In genomic region chr16:84765606-84766580, GRCh38 we compare ENCODE assay signal across 15 cellular contexts. TPM values are rescaled to one million over a fixed set of nuclear protein-coding genes. Genes with fewer than 3 reads are reported as not detected.
A peak's percentile ranks its signal among the peaks of the same experiment; 100 is the strongest.
DNase-seq lines count a peak whose midpoint lies in the region; ATAC-seq and TF ChIP-seq lines count a peak whose summit lies in the region.
"Had no signal": no experiment of that assay in that cellular context is flagged by ENCODE, and none has a peak within 500 bp of the region (broad histone marks: within the 10 kb centered on the region; RNA-seq: fewer than 3 reads in every experiment).

No MANE protein-coding gene starts in this region.

- H3K9me3 Mint-ChIP-seq in CD4-positive, alpha-beta T cell = no peaks in the 10 kb centered on the region
- no peaks in the 10 kb centered on the region for H3K9me3 Mint-ChIP-seq in activated CD8-positive, alpha-beta T cell treated with anti-CD3 and anti-CD28 coated beads, Interleukin-2, amount 10 ng/mL, durations not matched to agents 7 days and 5 days (ENCODE audit: insufficient read depth)
- H3K9me3 Mint-ChIP-seq: CD14-positive monocyte had no signal

- H3K27me3 ChIP-seq in AG04450 (ENCODE audit: control insufficient read depth, insufficient read depth, low read length) (no peaks in the 10 kb centered on the region), muscle layer of colon (ENCODE audit: control insufficient read depth in 1 of 2, insufficient read depth in 2 of 2, low read length in 2 of 2) (no peaks in the 10 kb centered on the region)
- no peaks in the 10 kb centered on the region for H3K27me3 ChIP-seq in CD4-positive, alpha-beta T cell (ENCODE audit: control insufficient read depth, insufficient read depth, low read length)
- H3K27me3 ChIP-seq: heart left ventricle, vagina had no signal

- POLR2A ChIA-PET in AG04450 (lab: Yijun Ruan, JAX) = interaction anchor here (0.5 to 1.7 kb wide), 10 partner anchors 8 to 232 kb away, joined by 3 to 33 read pairs (median 4); partner anchors contain the start of gene CRISPLD2
- POLR2A ChIA-PET in CD4-positive, alpha-beta T cell (lab: Charles Lee) = no interaction called here
- POLR2A ChIA-PET in activated CD8-positive, alpha-beta T cell treated with anti-CD3 and anti-CD28 coated beads, Interleukin-2, amount 10 ng/mL, durations not matched to agents 7 days and 5 days (lab: Charles Lee) = interaction anchor here (0.6 to 0.7 kb wide), 2 partner anchors 9 to 189 kb away, joined by 4 to 5 read pairs; no protein-coding TSS in a partner anchor

- H3K27me3 Mint-ChIP-seq in CD4-positive, alpha-beta T cell = no peaks in the 10 kb centered on the region
- no peaks in the 10 kb centered on the region for H3K27me3 Mint-ChIP-seq in activated CD8-positive, alpha-beta T cell treated with anti-CD3 and anti-CD28 coated beads, Interleukin-2, amount 10 ng/mL, durations not matched to agents 7 days and 5 days (ENCODE audit: low read depth)

- H3K4me3 ChIP-seq in AG04450 (ENCODE audit: low read depth, low read length) = no peak overlapping the region
- no peak overlapping the region for H3K4me3 ChIP-seq in muscle layer of colon (ENCODE audit: low read depth in 1 of 2, low read length in 2 of 2)
- H3K4me3 ChIP-seq: GM23248, heart left ventricle, vagina had no signal

- H3K4me1 ChIP-seq in muscle layer of colon (ENCODE audit: insufficient read depth, low read length) = no peaks in the 10 kb centered on the region
- H3K4me1 ChIP-seq: vagina had no signal

- H3K27ac ChIP-seq in AG04450 (ENCODE audit: low read depth, low read length) (peak overlapping the region; percentile 87), muscle layer of colon (ENCODE audit: low read depth, low read length) (peak overlapping the region; percentile 45)
- H3K27ac ChIP-seq in CD4-positive, alpha-beta T cell (ENCODE audit: low read depth, low read length) = peak overlapping the region; percentile 31
- H3K27ac ChIP-seq: GM23248 had no signal

- no peak for TF ChIP-seq CTCF in AG04450 (IDR thresholded peaks at IDR 0.05; ENCODE audit: low read depth, low read length)
- TF ChIP-seq CTCF in CD4-positive, alpha-beta T cell (IDR thresholded peaks at IDR 0.05) = no peak

- no peaks in the 10 kb centered on the region for H3K9me3 ChIP-seq in AG04450 (ENCODE audit: control insufficient read depth, insufficient read depth, low read length)
- no peaks in the 10 kb centered on the region for H3K9me3 ChIP-seq in CD4-positive, alpha-beta T cell (ENCODE audit: control insufficient read depth, low read length)
- H3K9me3 ChIP-seq in muscle layer of colon (ENCODE audit: low read length) = no peaks in the 10 kb centered on the region
- H3K9me3 ChIP-seq: heart left ventricle, vagina had no signal

- peak; percentile 65 for ATAC-seq in CD4-positive, alpha-beta T cell (ENCODE audit: poor library complexity)
- ATAC-seq in activated CD8-positive, alpha-beta T cell treated with anti-CD3 and anti-CD28 coated beads, Interleukin-2, amount 10 ng/mL, durations not matched to agents 7 days and 5 days = no peak
- ATAC-seq: heart left ventricle, Panc1 had no signal

- H3K9ac ChIP-seq in muscle layer of colon (ENCODE audit: low read length) = no peak overlapping the region
- H3K9ac ChIP-seq: GM23248 had no signal

- no peak for DNase-seq in AG04450 (ENCODE audit: low read depth, low spot score)
- DNase-seq in CD4-positive, alpha-beta T cell = peak in 2 of 10 experiments; percentile 18 to 29
- no peak for DNase-seq in activated CD8-positive, alpha-beta T cell treated with anti-CD3 and anti-CD28 coated beads, Interleukin-2, amount 10 ng/mL, durations not matched to agents 7 days and 5 days
- DNase-seq in HK-2 (ENCODE audit: unreplicated experiment) = no peak
- no peak for DNase-seq in NOMO-1 treated with DMSO at 0.1 percent for 48 hours (lab: John Stamatoyannopoulos, UW; ENCODE audit: unreplicated experiment)
- DNase-seq in RPMI8226 = no peak
- DNase-seq: aorta, GM23248, heart left ventricle, NCI-H1417 treated with DMSO at 0.1 percent for 48 hours, NCI-H524 treated with DMSO at 0.1 percent for 48 hours had no signal

- peaks cover 98% of the 10 kb centered on the region for H3K36me3 Mint-ChIP-seq in CD4-positive, alpha-beta T cell (ENCODE audit: low read depth)
- peaks cover 80% of the 10 kb centered on the region for H3K36me3 Mint-ChIP-seq in activated CD8-positive, alpha-beta T cell treated with anti-CD3 and anti-CD28 coated beads, Interleukin-2, amount 10 ng/mL, durations not matched to agents 7 days and 5 days (ENCODE audit: low read depth)

- H3K27ac Mint-ChIP-seq in CD4-positive, alpha-beta T cell = peak overlapping the region; percentile 96
- H3K27ac Mint-ChIP-seq in activated CD8-positive, alpha-beta T cell treated with anti-CD3 and anti-CD28 coated beads, Interleukin-2, amount 10 ng/mL, durations not matched to agents 7 days and 5 days = peak overlapping the region; percentile 3

- intact Hi-C loops in CD4-positive, alpha-beta T cell (cut with DNase I, micrococcal nuclease) = no loop called here

- peaks cover 57% of the 10 kb centered on the region for H3K36me3 ChIP-seq in muscle layer of colon (ENCODE audit: insufficient read depth, low read length)

- CTCF ChIA-PET in AG04450 (lab: Charles Lee) = interaction anchor here (1.0 to 1.7 kb wide), 3 partner anchors 12 to 206 kb away, joined by 4 to 13 read pairs (median 4); no protein-coding TSS in a partner anchor
- CTCF ChIA-PET in CD4-positive, alpha-beta T cell (lab: Charles Lee) = interaction anchor here (0.7 to 2.8 kb wide), 3 partner anchors 11 to 186 kb away, joined by 3 to 17 read pairs (median 10); no protein-coding TSS in a partner anchor
- CTCF ChIA-PET in activated CD8-positive, alpha-beta T cell treated with anti-CD3 and anti-CD28 coated beads, Interleukin-2, amount 10 ng/mL, durations not matched to agents 7 days and 5 days (lab: Charles Lee) = interaction anchor here (1.2 to 3.6 kb wide), 4 partner anchors 11 to 205 kb away, joined by 3 to 18 read pairs (median 6); no protein-coding TSS in a partner anchor

- peaks cover 65% of the 10 kb centered on the region for H3K4me1 Mint-ChIP-seq in CD4-positive, alpha-beta T cell (ENCODE audit: low read depth)
- peaks cover 42% of the 10 kb centered on the region for H3K4me1 Mint-ChIP-seq in activated CD8-positive, alpha-beta T cell treated with anti-CD3 and anti-CD28 coated beads, Interleukin-2, amount 10 ng/mL, durations not matched to agents 7 days and 5 days (ENCODE audit: low read depth)

- H3K4me3 Mint-ChIP-seq in CD4-positive, alpha-beta T cell = peak overlapping the region; percentile 42
- no peak overlapping the region for H3K4me3 Mint-ChIP-seq in activated CD8-positive, alpha-beta T cell treated with anti-CD3 and anti-CD28 coated beads, Interleukin-2, amount 10 ng/mL, durations not matched to agents 7 days and 5 days
- H3K4me3 Mint-ChIP-seq: CD14-positive monocyte had no signal

RNA-seq across cellular contexts. Expression of gene CRISPLD2, which starts 53.9 kb away (rescaled TPM):
- 91.5 and 103 TPM in 2 replicates for polyA plus RNA-seq in AG04450 (2011; rRNA removed)
- polyA minus RNA-seq in AG04450 (2011; rRNA and poly(A)+ RNA removed) = 186 and 231 TPM in 2 replicates
- 1 to 10 TPM; 2.0 to 2.6 TPM for total RNA-seq in CD4-positive, alpha-beta T cell
- not detected for total RNA-seq in activated CD8-positive, alpha-beta T cell treated with anti-CD3 and anti-CD28 coated beads, Interleukin-2, amount 10 ng/mL, durations not matched to agents 7 days and 5 days

Comparison
In these comparisons a context has a peak if more than half of its experiments do, and no peak if none do; other contexts are left out.
1. H3K27ac ChIP-seq: peak in every context shown above with its lines; median percentile 87 in AG04450; 45 in muscle layer of colon; 31 in CD4-positive, alpha-beta T cell.